In genomic region chr11:130769782-130770565, GRCh38 we compare ENCODE assay signal across 18 cellular contexts.
"Had no signal": no experiment of that assay in that cellular context is flagged by ENCODE, and none has a peak within 500 bp of the region (broad histone marks: within the 10 kb centered on the region; RNA-seq: fewer than 3 reads in every experiment).

No MANE protein-coding gene starts in this region.

- H3K36me3 ChIP-seq: colonic mucosa had no signal

- H3K4me3 Mint-ChIP-seq: activated CD8-positive, alpha-beta memory T cell treated with anti-CD3 and anti-CD28 coated beads, Interleukin-2, amount 10 ng/mL, durations not matched to agents 7 days and 5 days; activated naive CD8-positive, alpha-beta T cell treated with anti-CD3 and anti-CD28 coated beads for 36 hours; activated T-cell treated with anti-CD3 and anti-CD28 coated beads, Interleukin-2, amount 50 U/mL, for 24 hours; memory B cell; nephron; stimulated activated naive CD8-positive, alpha-beta T cell treated with anti-CD3 and anti-CD28 coated beads, Interleukin-15, amount 100 ng/mL, for 72 hours; T-helper 17 cell had no signal

- H3K27me3 ChIP-seq: colonic mucosa, hepatocyte had no signal

- H3K27ac Mint-ChIP-seq: activated CD8-positive, alpha-beta memory T cell treated with anti-CD3 and anti-CD28 coated beads, Interleukin-2, amount 10 ng/mL, durations not matched to agents 7 days and 5 days; activated naive CD8-positive, alpha-beta T cell treated with anti-CD3 and anti-CD28 coated beads for 36 hours; activated T-cell treated with anti-CD3 and anti-CD28 coated beads, Interleukin-2, amount 50 U/mL, for 24 hours; memory B cell; T-helper 17 cell had no signal

- ATAC-seq: activated CD8-positive, alpha-beta memory T cell treated with anti-CD3 and anti-CD28 coated beads, Interleukin-2, amount 10 ng/mL, durations not matched to agents 7 days and 5 days; left cardiac atrium; psoas muscle; sciatic nerve; SK-N-SH treated with all-trans-retinoic acid at 6 μM for 48 hours; stimulated activated naive CD8-positive, alpha-beta T cell treated with anti-CD3 and anti-CD28 coated beads, Interleukin-15, amount 100 ng/mL, for 72 hours; T-helper 17 cell had no signal

- H3K9me3 ChIP-seq: colonic mucosa, psoas muscle had no signal

- H3K4me2 ChIP-seq: hepatocyte had no signal

- DNase-seq: activated CD8-positive, alpha-beta memory T cell treated with anti-CD3 and anti-CD28 coated beads, Interleukin-2, amount 10 ng/mL, durations not matched to agents 7 days and 5 days; activated gamma-delta T cell; activated naive CD8-positive, alpha-beta T cell treated with anti-CD3 and anti-CD28 coated beads for 36 hours; activated T-cell treated with anti-CD3 and anti-CD28 coated beads, Interleukin-2, amount 50 U/mL, for 24 hours; aorta; colonic mucosa; effector CD4-positive, alpha-beta T cell; left cardiac atrium; psoas muscle; stimulated activated CD4-positive, alpha-beta T cell treated with anti-CD3 and anti-CD28 coated beads, Interleukin-4, amount 100 ng/mL, for 1 hour; stimulated activated CD8-positive, alpha-beta memory T cell treated with anti-CD3 and anti-CD28 coated beads, Interleukin-4, amount 100 ng/mL, for 48 hours; stimulated activated naive CD8-positive, alpha-beta T cell treated with anti-CD3 and anti-CD28 coated beads, Interleukin-15, amount 100 ng/mL, for 72 hours; T-helper 17 cell had no signal

- H3K36me3 Mint-ChIP-seq: activated CD8-positive, alpha-beta memory T cell treated with anti-CD3 and anti-CD28 coated beads, Interleukin-2, amount 10 ng/mL, durations not matched to agents 7 days and 5 days; activated naive CD8-positive, alpha-beta T cell treated with anti-CD3 and anti-CD28 coated beads for 36 hours; memory B cell had no signal

- H3K4me1 ChIP-seq: colonic mucosa had no signal

- H3K79me2 ChIP-seq: hepatocyte had no signal

- H3K27me3 Mint-ChIP-seq: activated T-cell treated with anti-CD3 and anti-CD28 coated beads, Interleukin-2, amount 50 U/mL, for 24 hours had no signal

- H3K9me3 Mint-ChIP-seq: activated naive CD8-positive, alpha-beta T cell treated with anti-CD3 and anti-CD28 coated beads for 36 hours; activated T-cell treated with anti-CD3 and anti-CD28 coated beads, Interleukin-2, amount 50 U/mL, for 24 hours; memory B cell; nephron; stimulated activated naive CD8-positive, alpha-beta T cell treated with anti-CD3 and anti-CD28 coated beads, Interleukin-15, amount 100 ng/mL, for 72 hours had no signal

- H3K4me3 ChIP-seq: colonic mucosa, hepatocyte, psoas muscle had no signal

- H3K27ac ChIP-seq: colonic mucosa, hepatocyte, psoas muscle had no signal
